ENCODE assay signal across 9 cellular contexts in the genomic region with DNA sequence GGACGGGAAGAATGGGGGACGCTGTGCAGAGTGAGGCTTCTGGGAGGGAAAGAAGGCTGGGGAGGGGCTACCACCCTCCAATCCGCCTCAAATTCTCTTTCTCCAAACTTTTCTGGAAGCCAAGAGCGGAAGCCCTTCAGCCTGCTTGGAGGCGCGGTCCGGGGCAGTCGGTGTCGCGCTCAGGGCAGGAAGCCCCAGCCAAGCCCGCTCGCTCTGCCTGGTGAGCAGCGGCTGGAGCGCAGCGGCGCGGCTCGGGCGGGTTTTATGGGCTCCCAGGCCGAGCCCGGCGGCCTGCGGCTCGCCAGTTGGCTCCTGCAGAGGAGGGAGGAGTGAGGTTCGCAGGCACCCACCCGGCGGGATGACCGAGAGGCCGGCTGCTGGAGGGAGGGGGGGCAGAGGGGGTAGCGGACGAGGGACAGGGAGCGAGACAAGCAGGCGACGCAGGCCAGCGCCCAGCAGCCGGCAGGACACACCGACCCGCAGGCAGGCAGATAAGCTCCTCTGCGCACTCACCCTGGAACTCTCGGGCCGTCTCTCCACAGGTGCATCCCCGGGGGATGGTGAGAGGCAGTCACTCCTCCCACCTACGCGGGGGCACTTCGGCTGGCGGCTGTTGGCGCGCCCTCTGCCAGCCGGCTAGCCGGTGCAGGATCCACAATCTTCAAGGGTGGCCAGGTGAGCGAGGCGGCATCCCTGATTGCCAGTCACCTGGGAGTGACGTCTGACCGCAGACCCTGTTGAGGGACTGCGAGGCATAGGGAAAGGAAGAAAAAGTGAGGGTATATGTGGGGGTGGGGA. TPM values are rescaled to one million over a fixed set of nuclear protein-coding genes. Genes with fewer than 3 reads are reported as not detected.
DNase-seq lines count a peak whose midpoint lies in the region; TF ChIP-seq lines count a peak whose summit lies in the region.
"Had no signal": no experiment of that assay in that cellular context is flagged by ENCODE, and none has a peak within 500 bp of the region (broad histone marks: within the 10 kb centered on the region; RNA-seq: fewer than 3 reads in every experiment).

Gene AVPR1B, minus strand, starts transcription at position 238 of the 798 bp plus-strand sequence. CDS start 498 bp downstream, outside the sequence.

- no peaks in the 10 kb centered on the region for H3K9me3 ChIP-seq in SK-N-MC (ENCODE audit: low read depth, low read length)
- H3K9me3 ChIP-seq in endodermal cell (ENCODE audit: control insufficient read depth, low read length), result peaks cover 22% of the 10 kb centered on the region
- peaks cover 0 to 16% (median 0%) of the 10 kb centered on the region in 3 donors for H3K9me3 ChIP-seq in tibial artery

- H3K9me3 Mint-ChIP-seq in endodermal cell, result peaks cover 15% of the 10 kb centered on the region

- peaks cover 14% of the 10 kb centered on the region for H3K4me1 Mint-ChIP-seq in endodermal cell

- H3K9ac ChIP-seq in SK-N-MC (ENCODE audit: insufficient read length), result no peak within 1 kb of the TSS
- no peak within 1 kb of the TSS for H3K9ac ChIP-seq in endodermal cell (ENCODE audit: extremely low read depth, low read length, poor library complexity, severe bottlenecking)

- H3K4me3 ChIP-seq in AG10803 (ENCODE audit: low read length), result peak within 1 kb of the TSS; percentile 44
- peak within 1 kb of the TSS; percentile 18; the same call in 1 of the 2 replicates for H3K4me3 ChIP-seq in SK-N-MC
- H3K4me3 ChIP-seq in endodermal cell (ENCODE audit: low read length), result peak within 1 kb of the TSS; percentile 74
- H3K4me3 ChIP-seq in tibial artery, result peak within 1 kb of the TSS; percentile 35 to 54

- H3K4me1 ChIP-seq in endodermal cell (ENCODE audit: control insufficient read depth, insufficient read depth, low read length) (no peaks in the 10 kb centered on the region), tibial artery (peaks cover 0 to 15% (median 14%) of the 10 kb centered on the region in 4 donors)

- H3K36me3 ChIP-seq in SK-N-MC (ENCODE audit: insufficient read depth, low read length) (no peaks in the 10 kb centered on the region), endodermal cell (ENCODE audit: control insufficient read depth, insufficient read depth, low read length) (no peaks in the 10 kb centered on the region), tibial artery (no peaks in the 10 kb centered on the region)

- peak within 1 kb of the TSS; percentile 54 for H3K4me3 Mint-ChIP-seq in endodermal cell

- DNase-seq in AG10803 (ENCODE audit: low read depth) (peak; percentile 34), HT-29 (ENCODE audit: low spot score) (peak; percentile 38), SK-N-MC (ENCODE audit: low read depth, low spot score) (no peak), endodermal cell (peak; percentile 86), myocyte (ENCODE audit: low read depth) (peak; percentile 54), tibial artery (peak in 1 of 2 donors; percentile 46), SKM-1 (lab: John Stamatoyannopoulos, UW; ENCODE audit: unreplicated experiment) (no peak), GF-D8 (lab: John Stamatoyannopoulos, UW) (no peak)

- TF ChIP-seq CTCF in AG10803 (conservative IDR thresholded peaks at IDR 0.05; ENCODE audit: low read length), result no peak
- TF ChIP-seq CTCF in endodermal cell (conservative IDR thresholded peaks at IDR 0.05), result peak; percentile 59
- no peak for TF ChIP-seq CTCF in tibial artery (IDR thresholded peaks at IDR 0.05)

- H3K27ac Mint-ChIP-seq in endodermal cell, result no peak within 1 kb of the TSS

- no peaks in the 10 kb centered on the region for H3K36me3 Mint-ChIP-seq in endodermal cell (ENCODE audit: low read depth)

- intact Hi-C loops in tibial artery (cut with DNase I; ENCODE audit: low total_unique reads), result loop anchor here (10.0 kb wide), 1 partner anchor 193 kb away; no protein-coding TSS in a partner anchor

- H3K27me3 ChIP-seq in endodermal cell (ENCODE audit: control insufficient read depth, insufficient read depth, low read length, poor library complexity, severe bottlenecking), result peaks cover 43% of the 10 kb centered on the region
- no peaks in the 10 kb centered on the region for H3K27me3 ChIP-seq in tibial artery

- H3K27me3 Mint-ChIP-seq in endodermal cell (ENCODE audit: insufficient read depth), result peaks cover 47% of the 10 kb centered on the region

- 2% methylated on average over 8 to 55 of the region's 55 CpGs for WGBS in endodermal cell (ENCODE audit: insufficient coverage in 1 of 2, insufficient read length in 1 of 2), 2 experiments

- H3K27ac ChIP-seq in SK-N-MC (no peak within 1 kb of the TSS), endodermal cell (ENCODE audit: low read depth, low read length) (no peak within 1 kb of the TSS), tibial artery (no peak within 1 kb of the TSS)
- H3K27ac ChIP-seq: epithelial cell of prostate had no signal

RNA-seq across cellular contexts. Expression of gene AVPR1B, which starts in this region (rescaled TPM):
- total RNA-seq in HT-29 (2014; rRNA removed; shearing (Covaris generic)), result not detected in 2 replicates
- total RNA-seq in endodermal cell (under 1 TPM in 1 of 2 donors, not detected in 1; 0.11 TPM), myocyte (not detected in 2 replicates)
- not detected for polyA plus RNA-seq in endodermal cell (2013, experiment 1 of 2)
- polyA plus RNA-seq in endodermal cell (2013, experiment 2 of 2), result not detected
- polyA plus RNA-seq in myocyte (2012), result not detected

Comparison
In these comparisons a context has a peak if more than half of its experiments do, and no peak if none do; other contexts are left out.
1. Peak in DNase-seq in HT-29; RNA of the gene not detected or under 1 TPM.
2. Peak in DNase-seq and H3K4me3 ChIP-seq in endodermal cell; RNA of the gene not detected or under 1 TPM.
3. Peak in DNase-seq in myocyte; RNA of the gene not detected or under 1 TPM.
4. H3K4me3 ChIP-seq: peak in every context shown above with its lines; median percentile 74 in endodermal cell; 44 in tibial artery; 44 in AG10803; 18 in SK-N-MC.